Comparison of ENCODE assay signal across 19 cellular contexts in the genomic region with DNA sequence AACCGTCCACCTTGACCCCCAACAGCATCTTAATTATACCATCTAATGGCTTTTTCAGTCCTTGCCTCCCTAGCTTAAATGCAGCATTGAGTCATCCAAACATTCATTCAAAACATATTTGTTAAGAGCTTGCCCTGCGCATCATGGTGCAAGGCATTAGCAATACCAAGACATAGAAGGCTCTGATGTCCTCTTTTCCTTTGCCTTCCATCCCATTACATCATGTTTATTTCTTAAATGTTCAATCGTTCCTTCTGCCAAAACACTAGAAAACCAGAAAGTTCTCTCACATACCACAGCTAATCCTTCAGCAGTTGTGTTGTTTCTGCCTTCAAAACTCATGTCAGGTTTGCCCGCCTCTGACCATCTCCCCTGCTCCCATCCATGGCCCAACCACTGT. TPM values are rescaled to one million over a fixed set of nuclear protein-coding genes. Genes with fewer than 3 reads are reported as not detected.
DNase-seq lines count a peak whose midpoint lies in the region; ATAC-seq, FAIRE-seq and TF ChIP-seq lines count a peak whose summit lies in the region.
"Had no signal": no experiment of that assay in that cellular context is flagged by ENCODE, and none has a peak within 500 bp of the region (broad histone marks: within the 10 kb centered on the region; RNA-seq: fewer than 3 reads in every experiment).

No MANE protein-coding gene starts in this region.

- 0 out of 2 replicates have a peak overlapping the region, but pooled peaks have one; percentile 82 for H2AK5ac ChIP-seq in H1 (ENCODE audit: low read depth, low read length)

- H2AFZ ChIP-seq in HepG2 (ENCODE audit: low read length) (no peak overlapping the region), H1 (ENCODE audit: low read length) (no peak overlapping the region), smooth muscle cell (ENCODE audit: low read depth) (no peak overlapping the region)

- no peaks in the 10 kb centered on the region for H3F3A ChIP-seq in smooth muscle cell (ENCODE audit: low read depth)

- H3K4me1 Mint-ChIP-seq in nephron = peaks cover 33% of the 10 kb centered on the region
- H3K4me1 Mint-ChIP-seq: CD14-positive monocyte had no signal

- no peak overlapping the region for H3K4me3 ChIP-seq in HepG2 (replicated peaks in 1 of 3; ENCODE audit: insufficient read depth in 1 of 3, low read depth in 2 of 3, low read length in 3 of 3)
- H3K4me3 ChIP-seq in right lobe of liver = no peak overlapping the region
- no peak overlapping the region for H3K4me3 ChIP-seq in H1 (ENCODE audit: extremely low read depth in 1 of 4, insufficient read depth in 2 of 4, low read depth in 3 of 4, low read length in 4 of 4)
- H3K4me3 ChIP-seq in smooth muscle cell = no peak overlapping the region
- H3K4me3 ChIP-seq: A549, BLaER1 had no signal

- intact Hi-C loops in HepG2 (cut with micrococcal nuclease; ENCODE audit: unreplicated experiment) = no loop called here
- intact Hi-C loops in right lobe of liver (cut with DNase I) = no loop called here

- H3K27me3 Mint-ChIP-seq in nephron (ENCODE audit: low read depth) = peaks cover 15% of the 10 kb centered on the region

- no peaks in the 10 kb centered on the region for H3K36me3 Mint-ChIP-seq in nephron (ENCODE audit: low read depth)
- H3K36me3 Mint-ChIP-seq: CD14-positive monocyte; CD4-positive, alpha-beta memory T cell had no signal

- no peak for TF ChIP-seq EP300 in HepG2 (IDR thresholded peaks at IDR 0.05; ENCODE audit: low read depth in 2 of 2, low read length in 2 of 2)
- no peak for TF ChIP-seq EP300 in HepG2 (CRISPR knock-in tag; IDR thresholded peaks at IDR 0.05; ENCODE audit: borderline replicate concordance)
- TF ChIP-seq EP300 in H1 (IDR thresholded peaks at IDR 0.05; ENCODE audit: borderline replicate concordance in 1 of 2, low read depth in 2 of 2, low read length in 2 of 2) = no peak

- peak overlapping the region; percentile 7 to 36 (median 20) for H3K27ac Mint-ChIP-seq in nephron
- H3K27ac Mint-ChIP-seq: CD14-positive monocyte; CD4-positive, alpha-beta memory T cell had no signal

- no peak overlapping the region for H3K23ac ChIP-seq in H1 (ENCODE audit: insufficient read length)

- 0 out of 2 replicates have a peak overlapping the region, but pooled peaks have one; percentile 39 for H2BK12ac ChIP-seq in H1 (ENCODE audit: low read depth, low read length)

- in situ Hi-C loops in HepG2 (cut with HindIII; ENCODE audit: extremely low pct_ligation_motif_present, low pct_unique_long_range_greater_than_20kb) = no loop called here

- no TSS peak for BruUV-seq in HepG2 (replicated peaks; lab: Mats Ljungman, UMichigan)

- H4K5ac ChIP-seq in H1 (ENCODE audit: insufficient read length, low read depth, low read length) = no peak overlapping the region

- no peaks in the 10 kb centered on the region for H3K79me1 ChIP-seq in H1 (ENCODE audit: low read depth, low read length)

- H3K27me3 ChIP-seq in HepG2 (ENCODE audit: control insufficient read depth in 1 of 2, insufficient read depth in 2 of 2, low read length in 2 of 2) (peaks cover 0 to 3% of the 10 kb centered on the region in 2 experiments; a peak in 1 of 5 replicates), right lobe of liver (no peaks in the 10 kb centered on the region), H1 (replicated peaks in 1 of 4; ENCODE audit: control insufficient read depth in 3 of 4, extremely low read depth in 1 of 4, insufficient read depth in 3 of 4, low read length in 3 of 4) (no peaks in the 10 kb centered on the region), smooth muscle cell (ENCODE audit: low read depth) (no peaks in the 10 kb centered on the region)
- H3K27me3 ChIP-seq: BLaER1 had no signal

- DNase-seq in HepG2 (ENCODE audit: low spot score) (no peak), right lobe of liver (no peak), H1 (ENCODE audit: low read depth in 1 of 2, low spot score in 2 of 2) (no peak), NCI-H1092 (lab: John Stamatoyannopoulos, UW) (no peak), smooth muscle cell (lab: John Stamatoyannopoulos, UW; ENCODE audit: unreplicated experiment) (no peak)
- no peak for DNase-seq in activated CD8-positive, alpha-beta memory T cell treated with anti-CD3 and anti-CD28 coated beads, Interleukin-2, amount 50 U/mL, for 4 hours
- DNase-seq: CD4-positive, alpha-beta memory T cell; DMS153; DMS79; GF-D8; GOT3; H9 had no signal

- H2BK120ac ChIP-seq in H1 (replicated peaks; ENCODE audit: low read depth, low read length) = peak overlapping the region; percentile 12

- no peak overlapping the region for H3K14ac ChIP-seq in H1 (ENCODE audit: insufficient read length)

- no peak overlapping the region for H4K8ac ChIP-seq in H1 (ENCODE audit: extremely low read depth, insufficient read depth, low read length)

- ATAC-seq in HepG2 = no peak
- ATAC-seq in right lobe of liver = no peak
- ATAC-seq: A549 had no signal

- H3K27ac ChIP-seq in HepG2 (ENCODE audit: extremely low read length, insufficient read depth, low read length) (no peak overlapping the region), right lobe of liver (no peak overlapping the region), H1 (ENCODE audit: low read depth, low read length) (no peak overlapping the region), smooth muscle cell (ENCODE audit: low read depth) (no peak overlapping the region)
- H3K27ac ChIP-seq: 22Rv1, A549, BLaER1 had no signal

- POLR2A ChIA-PET in HepG2 (lab: Yijun Ruan, JAX) = no interaction called here
- POLR2A ChIA-PET in H1 (lab: Charles Lee; ENCODE audit: partially characterized antibody) = no interaction called here

- FAIRE-seq in HepG2 (lab: Jason Lieb, UNC) (no peak), H1 (lab: Jason Lieb, UNC) (no peak)
- FAIRE-seq: A549 had no signal

- TF ChIP-seq POLR2A in HepG2 (IDR thresholded peaks at IDR 0.05; ENCODE audit: insufficient read depth in 1 of 2, low read depth in 2 of 2, low read length in 2 of 2) (no peak), right lobe of liver (IDR thresholded peaks at IDR 0.05) (no peak), H1 (IDR thresholded peaks at IDR 0.05; ENCODE audit: control extremely low read depth in 1 of 2, low read depth in 2 of 2, low read length in 2 of 2) (no peak)

- H3K4me2 ChIP-seq in HepG2 (ENCODE audit: low read depth, low read length) (no peak overlapping the region), H1 (ENCODE audit: insufficient read depth in 1 of 2, low read depth in 2 of 2, low read length in 2 of 2) (no peak overlapping the region), smooth muscle cell (no peak overlapping the region)
- H3K4me2 ChIP-seq: A549, BLaER1 had no signal

- no peaks in the 10 kb centered on the region for H3K36me3 ChIP-seq in HepG2 (replicated peaks in 1 of 2; ENCODE audit: control insufficient read depth in 1 of 2, insufficient read depth in 2 of 2, low read length in 2 of 2)
- H3K36me3 ChIP-seq in right lobe of liver = no peaks in the 10 kb centered on the region
- no peaks in the 10 kb centered on the region for H3K36me3 ChIP-seq in H1 (ENCODE audit: control insufficient read depth in 2 of 4, insufficient read depth in 4 of 4, low read length in 3 of 4)
- no peaks in the 10 kb centered on the region for H3K36me3 ChIP-seq in smooth muscle cell (ENCODE audit: low read depth)
- H3K36me3 ChIP-seq: BLaER1 had no signal

- no peak overlapping the region for H3K4me3 Mint-ChIP-seq in nephron
- H3K4me3 Mint-ChIP-seq: CD14-positive monocyte; CD4-positive, alpha-beta memory T cell; H9 had no signal

- no peaks in the 10 kb centered on the region for H3K79me2 ChIP-seq in HepG2 (ENCODE audit: insufficient read depth, low read length)
- no peaks in the 10 kb centered on the region for H3K79me2 ChIP-seq in H1 (ENCODE audit: control insufficient read depth in 1 of 2, insufficient read depth in 2 of 2, low read length in 2 of 2)
- H3K79me2 ChIP-seq in smooth muscle cell (ENCODE audit: low read depth) = no peaks in the 10 kb centered on the region

- peak overlapping the region; percentile 11 for H3K56ac ChIP-seq in H1 (replicated peaks; ENCODE audit: insufficient read length, low read depth, low read length)

- 0 out of 2 replicates have a peak overlapping the region, but pooled peaks have one; percentile 68 for H2BK20ac ChIP-seq in H1 (ENCODE audit: low read length)

- 47% methylated on average over 4 of the region's 4 CpGs for WGBS in HepG2 (ENCODE audit: low lambda C conversion rate)
- 78% methylated on average over 4 of the region's 4 CpGs for WGBS in right lobe of liver (ENCODE audit: insufficient coverage, low coverage, low lambda C conversion rate, missing lambda C conversion rate)
- WGBS in H1 (ENCODE audit: extremely low coverage in 1 of 2, insufficient coverage in 1 of 2, insufficient read length in 1 of 2, insufficient replicate concordance in 2 of 2, low coverage in 1 of 2, low lambda C conversion rate in 2 of 2, missing lambda C conversion rate in 1 of 2), 2 experiments = 92% methylated on average over 4 of the region's 4 CpGs; no CpG with 5 or more reads in 1 of the 2 experiments
- 85% methylated on average over 4 of the region's 4 CpGs for WGBS in smooth muscle cell (ENCODE audit: low lambda C conversion rate)

- no peak overlapping the region for H3K9ac ChIP-seq in HepG2 (ENCODE audit: insufficient read depth, low read depth, low read length)
- H3K9ac ChIP-seq in H1 (replicated peaks in 1 of 4; ENCODE audit: extremely low read depth in 1 of 4, low read depth in 3 of 4, low read length in 3 of 4) = no peak overlapping the region
- H3K9ac ChIP-seq in smooth muscle cell (ENCODE audit: low read depth) = no peak overlapping the region
- H3K9ac ChIP-seq: BLaER1 had no signal

- TF ChIP-seq CTCF in HepG2 (CRISPR knock-in tag; IDR thresholded peaks at IDR 0.05) (no peak), right lobe of liver (IDR thresholded peaks at IDR 0.05) (no peak), H1 (IDR thresholded peaks at IDR 0.05; ENCODE audit: control extremely low read depth in 1 of 3, insufficient read depth in 1 of 3, low read depth in 1 of 3, low read length in 3 of 3) (no peak), nephron (IDR thresholded peaks at IDR 0.05; ENCODE audit: unreplicated experiment in 3 of 3) (no peak), smooth muscle cell (IDR thresholded peaks at IDR 0.05; ENCODE audit: borderline replicate concordance, insufficient read depth, poor library complexity, severe bottlenecking) (no peak)

- peaks cover 7% of the 10 kb centered on the region for H3K4me1 ChIP-seq in HepG2 (ENCODE audit: insufficient read depth, low read length)
- H3K4me1 ChIP-seq in right lobe of liver = no peaks in the 10 kb centered on the region
- H3K4me1 ChIP-seq in H1 (replicated peaks in 1 of 4; ENCODE audit: control insufficient read depth in 3 of 4, insufficient read depth in 4 of 4, low read length in 3 of 4) = peaks cover 0 to 8% (median 4%) of the 10 kb centered on the region in 4 experiments; a peak in 5 of 7 replicates
- H3K4me1 ChIP-seq in smooth muscle cell (ENCODE audit: low read depth) = no peaks in the 10 kb centered on the region
- H3K4me1 ChIP-seq: A549, BLaER1 had no signal

- no peak overlapping the region for H3K18ac ChIP-seq in H1 (ENCODE audit: extremely low read depth, low read length)

- H3K9me3 ChIP-seq in HepG2 (ENCODE audit: low read length) = no peaks in the 10 kb centered on the region
- H3K9me3 ChIP-seq in right lobe of liver = no peaks in the 10 kb centered on the region
- H3K9me3 ChIP-seq in H1 (ENCODE audit: insufficient read depth in 2 of 2, low read depth in 1 of 2, low read length in 1 of 2) = no peaks in the 10 kb centered on the region; a peak in 1 of 4 replicates
- no peaks in the 10 kb centered on the region for H3K9me3 ChIP-seq in smooth muscle cell (replicated peaks; ENCODE audit: low read depth)
- H3K9me3 ChIP-seq: A549, BLaER1 had no signal

- no peaks in the 10 kb centered on the region for H4K20me1 ChIP-seq in HepG2 (ENCODE audit: insufficient read depth, low read length)
- no peaks in the 10 kb centered on the region for H4K20me1 ChIP-seq in H1 (replicated peaks in 1 of 2; ENCODE audit: control insufficient read depth in 1 of 2, insufficient read depth in 2 of 2, low read length in 2 of 2)
- H4K20me1 ChIP-seq in smooth muscle cell (ENCODE audit: low read depth) = no peaks in the 10 kb centered on the region
- H4K20me1 ChIP-seq: BLaER1 had no signal

- no peak for TF ChIP-seq RAD21 in HepG2 (CRISPR knock-in tag; IDR thresholded peaks at IDR 0.05)
- TF ChIP-seq RAD21 in H1 (IDR thresholded peaks at IDR 0.05 in 1 of 2, conservative IDR thresholded peaks at IDR 0.05 in 1 of 2; ENCODE audit: low read depth in 2 of 2, low read length in 2 of 2) = no peak

- no peak overlapping the region for H3K4ac ChIP-seq in H1 (replicated peaks; ENCODE audit: insufficient read length, low read depth, low read length)

- H2BK15ac ChIP-seq in H1 (ENCODE audit: low read length) = 0 out of 2 replicates have a peak overlapping the region, but pooled peaks have one; percentile 23

- H3K9me3 Mint-ChIP-seq in nephron = no peaks in the 10 kb centered on the region
- H3K9me3 Mint-ChIP-seq: H9 had no signal

- H2BK5ac ChIP-seq in H1 (ENCODE audit: low read depth, low read length) = no peak overlapping the region

- CTCF ChIA-PET in HepG2 (lab: Yijun Ruan, JAX; ENCODE audit: low intra/inter-chr PET ratio, low total read pairs) = no interaction called here
- CTCF ChIA-PET in H1 (lab: Charles Lee; ENCODE audit: partially characterized antibody) = interaction anchor here (0.7 to 1.3 kb wide), 3 partner anchors 9 to 112 kb away, joined by 3 to 4 read pairs (median 4); no protein-coding TSS in a partner anchor

- peak overlapping the region; percentile 75 for H4K91ac ChIP-seq in H1 (replicated peaks; ENCODE audit: insufficient read length, low read length)

- H3K23me2 ChIP-seq in H1 (ENCODE audit: low read depth, low read length) = no peaks in the 10 kb centered on the region; the same call in 1 of the 2 replicates

RNA-seq across cellular contexts. Expression of a gene that starts 29.8 kb away (rescaled TPM):
- total RNA-seq in HepG2 (2016; rRNA removed; fragmentation: Illumina TruSeq; extraction: Trizol) = not detected in 2 replicates
- total RNA-seq in HepG2 (2016; cell fraction: cytosol; rRNA removed; fragmentation: Illumina TruSeq; extraction: Trizol; ENCODE audit: low read depth) = not detected in 2 replicates
- total RNA-seq in HepG2 (2016; cell fraction: insoluble cytoplasmic fraction; rRNA removed; fragmentation: Illumina TruSeq; extraction: Trizol) = not detected in 2 replicates
- total RNA-seq in HepG2 (2016; cell fraction: membrane; rRNA removed; fragmentation: Illumina TruSeq; extraction: Trizol) = not detected in 2 replicates
- total RNA-seq in HepG2 (2016; cell fraction: nucleus; rRNA removed; fragmentation: Illumina TruSeq; extraction: Trizol) = not detected in 2 replicates
- polyA plus RNA-seq in HepG2 (2011; rRNA removed) = not detected in 2 replicates
- not detected in 2 replicates for polyA plus RNA-seq in HepG2 (2011; cell fraction: cytosol; rRNA removed)
- not detected in 2 replicates for polyA plus RNA-seq in HepG2 (2011; cell fraction: nucleus; rRNA removed)
- polyA plus RNA-seq in HepG2 (2012) = not detected in 2 replicates
- polyA plus RNA-seq in HepG2 (2016; cell fraction: cytosol; fragmentation: Illumina TruSeq; extraction: Trizol; ENCODE audit: low read depth) = not detected in 2 replicates
- not detected in 2 replicates for polyA plus RNA-seq in HepG2 (2016; cell fraction: insoluble cytoplasmic fraction; fragmentation: Illumina TruSeq; extraction: Trizol; ENCODE audit: low read depth)
- not detected in 2 replicates for polyA plus RNA-seq in HepG2 (2016; cell fraction: membrane; fragmentation: Illumina TruSeq; extraction: Trizol; ENCODE audit: low read depth)
- polyA plus RNA-seq in HepG2 (2016; cell fraction: nucleus; fragmentation: Illumina TruSeq; extraction: Trizol; ENCODE audit: insufficient read depth, low read depth) = not detected in 2 replicates
- polyA minus RNA-seq in HepG2 (2011; rRNA and poly(A)+ RNA removed; ENCODE audit: low replicate concordance) = not detected in 2 replicates
- not detected in 2 replicates for polyA minus RNA-seq in HepG2 (2011; cell fraction: cytosol; rRNA and poly(A)+ RNA removed)
- polyA minus RNA-seq in HepG2 (2011; cell fraction: nucleus; rRNA and poly(A)+ RNA removed) = not detected in 2 replicates
- under 1 TPM in 5 of 6 experiments, not detected in 1; 0.28 to 0.89 (median 0.39) TPM for total RNA-seq in right lobe of liver
- 0.27 TPM in 1 of 2 replicates, not detected in the other for total RNA-seq in H1 (2021; fragmentation: NEBNext Ultra II Directional; extraction: Animal tissue kit (Norgen Biotek cat#: 25700))
- polyA plus RNA-seq in H1 (2011; rRNA removed) = 0.08 and 0.32 TPM in 2 replicates
- polyA plus RNA-seq in H1 (2011; cell fraction: cytosol; rRNA removed) = 0.23 TPM
- polyA plus RNA-seq in H1 (2011; cell fraction: nucleus; rRNA removed) = 0.13 TPM
- polyA plus RNA-seq in H1 (2012, experiment 1 of 2) = 0.25 to 0.53 TPM (median 0.42 TPM) in 4 replicates
- polyA plus RNA-seq in H1 (2012, experiment 2 of 2) = 0.07 TPM
- 0.04 TPM for polyA plus RNA-seq in H1 (2013, experiment 1 of 2)
- polyA plus RNA-seq in H1 (2013, experiment 2 of 2) = 0.04 TPM
- 0.13 and 0.41 TPM in 2 replicates for polyA minus RNA-seq in H1 (2011; rRNA and poly(A)+ RNA removed)
- not detected for polyA minus RNA-seq in H1 (2011; cell fraction: cytosol; rRNA and poly(A)+ RNA removed)
- polyA minus RNA-seq in H1 (2011; cell fraction: nucleus; rRNA and poly(A)+ RNA removed) = 0.30 TPM
- total RNA-seq in smooth muscle cell = 25.4 and 33.0 TPM in 2 replicates
- 7.1 and 41.2 TPM in 2 replicates for polyA plus RNA-seq in smooth muscle cell
- total RNA-seq: CD4-positive, alpha-beta memory T cell; Daoy; HT-29 had no signal
- polyA plus RNA-seq: CD14-positive monocyte; CD4-positive, alpha-beta memory T cell had no signal

Comparison
In these comparisons a context has a peak if more than half of its experiments do, and no peak if none do; other contexts are left out.
1. RNA of a gene that starts 29.8 kb away (total RNA-seq): 25.4 to 33.0 TPM in smooth muscle cell; 0.28 to 0.89 TPM in right lobe of liver, 0.27 TPM in H1 and not detected in HepG2; every median in the first group is over 10 times any median in the second.